Comparison of ENCODE assay signal across 12 cellular contexts in the genomic region with DNA sequence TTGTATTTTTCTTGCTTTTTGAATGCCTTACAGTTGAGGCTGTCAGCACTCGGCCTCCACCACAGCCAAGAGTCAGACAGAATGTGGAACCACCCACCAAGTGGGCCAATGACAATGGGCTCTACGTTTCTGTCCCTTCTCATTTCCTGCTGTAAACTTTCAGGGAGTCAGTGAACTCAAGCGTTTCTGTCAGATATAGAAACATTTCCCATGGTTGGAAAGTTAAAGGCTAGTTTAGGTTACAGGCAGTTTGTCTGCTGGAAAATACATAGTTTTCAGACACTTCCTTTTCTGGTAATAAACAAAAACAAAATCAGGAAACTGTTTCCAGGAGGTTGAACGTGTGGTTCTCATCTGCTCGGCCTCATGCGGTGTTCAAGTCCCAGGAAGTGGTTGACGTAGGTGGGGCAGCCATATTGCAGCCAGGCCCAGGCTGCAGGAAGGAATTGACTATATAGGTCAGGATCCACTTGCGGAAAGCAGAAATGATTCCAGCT.
DNase-seq lines count a peak whose midpoint lies in the region; ATAC-seq and FAIRE-seq lines count a peak whose summit lies in the region.
"Had no signal": no experiment of that assay in that cellular context is flagged by ENCODE, and none has a peak within 500 bp of the region (broad histone marks: within the 10 kb centered on the region; RNA-seq: fewer than 3 reads in every experiment).

No MANE protein-coding gene starts in this region.

- no peaks in the 10 kb centered on the region for H3K27me3 ChIP-seq in MG63
- H3K27me3 ChIP-seq: body of pancreas had no signal

- no peaks in the 10 kb centered on the region for H3K9me3 Mint-ChIP-seq in central memory CD8-positive, alpha-beta T cell

- H3K4me3 Mint-ChIP-seq in central memory CD8-positive, alpha-beta T cell: peak overlapping the region; percentile 7
- H3K4me3 Mint-ChIP-seq: neural crest cell had no signal

- H3K4me1 Mint-ChIP-seq in central memory CD8-positive, alpha-beta T cell: peaks cover 43% of the 10 kb centered on the region

- H3K36me3 ChIP-seq in MG63: no peaks in the 10 kb centered on the region; the same call in 1 of the 2 replicates
- H3K36me3 ChIP-seq: thoracic aorta had no signal

- FAIRE-seq in GM19239 (lab: Jason Lieb, UNC): peak; percentile 91
- FAIRE-seq: K562 had no signal

- peak; percentile 77 for ATAC-seq in central memory CD8-positive, alpha-beta T cell (replicated peaks; ENCODE audit: extremely low read depth, poor library complexity, severe bottlenecking)
- ATAC-seq in HG03565 (IDR thresholded peaks at IDR 0.05; ENCODE audit: unreplicated experiment): no peak
- ATAC-seq: body of pancreas, K562 had no signal

- intact Hi-C loops in posterior cingulate gyrus (cut with DNase I): no loop called here

- peak overlapping the region; percentile 80 for H3K27ac Mint-ChIP-seq in central memory CD8-positive, alpha-beta T cell (ENCODE audit: low read depth)

- no peaks in the 10 kb centered on the region for H3K36me3 Mint-ChIP-seq in central memory CD8-positive, alpha-beta T cell (ENCODE audit: insufficient read depth)

- no peak overlapping the region for H3K4me3 ChIP-seq in MG63
- H3K4me3 ChIP-seq: body of pancreas, K562, thoracic aorta had no signal

- H3K27me3 Mint-ChIP-seq in central memory CD8-positive, alpha-beta T cell: no peaks in the 10 kb centered on the region

- H3K9me3 ChIP-seq in MG63: no peaks in the 10 kb centered on the region
- H3K9me3 ChIP-seq: body of pancreas, thoracic aorta had no signal

- no peak for DNase-seq in GM19239 (ENCODE audit: insufficient read length, low spot score)
- peak; percentile 37 for DNase-seq in UCSD-AML1 (lab: John Stamatoyannopoulos, UW; ENCODE audit: unreplicated experiment)
- no peak for DNase-seq in central memory CD8-positive, alpha-beta T cell (ENCODE audit: low spot score in 2 of 2)
- DNase-seq in stimulated activated CD4-positive, alpha-beta T cell treated with anti-CD3 and anti-CD28 coated beads, Interleukin-2, amount 100 ng/mL, for 24 hours: peak; percentile 26 to 33
- DNase-seq in NK-92 treated with Interleukin-12 subunit alpha and Interleukin-12 subunit beta, amount 100 ng/mL, for 24 hours (lab: John Stamatoyannopoulos, UW): no peak
- DNase-seq in MG63: no peak
- no peak for DNase-seq in posterior cingulate gyrus
- DNase-seq: body of pancreas had no signal

Comparison
In these comparisons a context has a peak if more than half of its experiments do, and no peak if none do; other contexts are left out.
1. DNase-seq: peak in UCSD-AML1 (single experiment) and stimulated activated CD4-positive, alpha-beta T cell treated with anti-CD3 and anti-CD28 coated beads, Interleukin-2, amount 100 ng/mL, for 24 hours (2 of 2); none in GM19239 (single experiment), central memory CD8-positive, alpha-beta T cell (0 of 2), NK-92 treated with Interleukin-12 subunit alpha and Interleukin-12 subunit beta, amount 100 ng/mL, for 24 hours (single experiment), MG63 (single experiment) and posterior cingulate gyrus (0 of 10).